In the genomic region with DNA sequence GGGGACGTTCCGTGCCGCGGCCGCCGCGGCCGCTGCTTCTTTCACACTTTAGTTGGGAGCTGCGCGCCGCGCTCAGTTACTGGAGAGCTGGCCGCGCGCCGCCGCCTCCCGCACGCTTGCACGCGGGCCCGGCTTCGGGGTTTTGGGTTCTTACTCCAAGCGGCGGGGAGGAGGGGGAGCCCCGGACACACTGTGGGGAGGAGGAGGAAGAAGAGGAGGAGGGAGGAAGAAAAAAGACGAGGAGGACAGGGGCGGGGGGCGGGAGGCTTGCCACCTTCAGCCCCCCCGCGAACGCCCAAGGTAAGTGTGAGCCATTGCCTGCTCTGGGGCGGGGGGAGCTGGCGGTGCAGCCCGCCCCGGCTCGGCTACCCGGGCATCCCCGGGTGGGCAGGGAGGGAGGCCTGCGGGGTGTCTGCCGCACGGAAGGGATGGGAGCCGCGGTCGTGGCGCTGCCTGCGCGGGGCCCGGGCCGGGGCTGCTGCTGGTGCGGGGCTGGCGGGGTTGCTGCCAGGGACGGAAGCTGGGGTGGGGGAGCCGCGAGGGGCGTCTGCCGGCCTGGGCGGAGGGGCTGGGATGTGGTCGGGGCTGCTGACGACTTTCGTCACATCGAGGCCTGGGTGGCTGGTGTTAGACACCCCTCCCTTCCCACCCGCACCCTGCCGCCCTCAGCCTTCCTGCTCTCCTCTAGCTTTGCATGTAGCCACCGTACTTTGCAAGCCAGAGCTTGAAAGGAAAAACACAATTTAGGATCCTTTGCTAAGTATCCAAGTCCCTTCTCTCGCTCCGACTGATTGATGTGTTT, we compare ENCODE assay signal across 8 cellular contexts. TPM values are rescaled to one million over a fixed set of nuclear protein-coding genes. Genes with fewer than 3 reads are reported as not detected.
A peak's percentile ranks its signal among the peaks of the same experiment; 100 is the strongest.
DNase-seq lines count a peak whose midpoint lies in the region; ATAC-seq, FAIRE-seq and TF ChIP-seq lines count a peak whose summit lies in the region.

No MANE protein-coding gene starts in this region.

- peaks cover 34 to 47% of the 10 kb centered on the region in 2 experiments; a peak in 3 of 4 replicates for H3K79me2 ChIP-seq in H1 (ENCODE audit: control insufficient read depth in 1 of 2, insufficient read depth in 2 of 2, low read length in 2 of 2)

- peaks cover 2% of the 10 kb centered on the region for H3K36me3 Mint-ChIP-seq in activated CD4-positive, alpha-beta memory T cell treated with anti-CD3 and anti-CD28 coated beads for 36 hours

- no peaks in the 10 kb centered on the region for H3K9me3 ChIP-seq in HUES48 (ENCODE audit: control insufficient read depth, insufficient read depth, low read length)
- no peaks in the 10 kb centered on the region for H3K9me3 ChIP-seq in H1 (ENCODE audit: insufficient read depth in 2 of 2, low read depth in 1 of 2, low read length in 1 of 2)
- H3K9me3 ChIP-seq in mononuclear cell (ENCODE audit: low read depth, low read length) = no peaks in the 10 kb centered on the region
- no peaks in the 10 kb centered on the region for H3K9me3 ChIP-seq in stomach

- no peaks in the 10 kb centered on the region for H3K9me3 Mint-ChIP-seq in activated CD4-positive, alpha-beta memory T cell treated with anti-CD3 and anti-CD28 coated beads for 36 hours

- DNase-seq in NCI-H345 (lab: John Stamatoyannopoulos, UW) (peak; percentile 54), NCI-H345 treated with DMSO at 0.1 percent for 48 hours (lab: John Stamatoyannopoulos, UW; ENCODE audit: unreplicated experiment) (no peak), H1 (ENCODE audit: low read depth in 1 of 2, low spot score in 2 of 2) (peak in 1 of 2 experiments; percentile 67), stomach (no peak)
- peak; percentile 34 for DNase-seq in activated CD4-positive, alpha-beta memory T cell treated with anti-CD3 and anti-CD28 coated beads for 36 hours

- 4% methylated on average over 3 of the region's 67 CpGs; no CpG with 5 or more reads in 1 of the 2 experiments for WGBS in H1 (ENCODE audit: extremely low coverage in 1 of 2, insufficient coverage in 1 of 2, insufficient read length in 1 of 2, insufficient replicate concordance in 2 of 2, low coverage in 1 of 2, low lambda C conversion rate in 2 of 2, missing lambda C conversion rate in 1 of 2), 2 experiments
- 0% methylated on average over 25 to 67 of the region's 67 CpGs for WGBS in stomach, 5 donors

- H3K27me3 Mint-ChIP-seq in activated CD4-positive, alpha-beta memory T cell treated with anti-CD3 and anti-CD28 coated beads for 36 hours = peaks cover 65% of the 10 kb centered on the region

- no peak overlapping the region for H3K27ac Mint-ChIP-seq in activated CD4-positive, alpha-beta memory T cell treated with anti-CD3 and anti-CD28 coated beads for 36 hours

- H3K23me2 ChIP-seq in H1 (ENCODE audit: low read depth, low read length) = peaks cover 9% of the 10 kb centered on the region

- peak overlapping the region; percentile 35 for H4K5ac ChIP-seq in H1 (ENCODE audit: insufficient read length, low read depth, low read length)

- no peak overlapping the region for H2BK15ac ChIP-seq in H1 (ENCODE audit: low read length)

- peaks cover 5% of the 10 kb centered on the region; the same call in 1 of the 2 replicates for H3K27me3 ChIP-seq in HUES48 (ENCODE audit: control insufficient read depth, insufficient read depth, low read length)
- no peaks in the 10 kb centered on the region; a peak in 1 of 7 replicates for H3K27me3 ChIP-seq in H1 (replicated peaks in 1 of 4; ENCODE audit: control insufficient read depth in 3 of 4, extremely low read depth in 1 of 4, insufficient read depth in 3 of 4, low read length in 3 of 4)
- peaks cover 29% of the 10 kb centered on the region for H3K27me3 ChIP-seq in mononuclear cell (ENCODE audit: insufficient read depth, low read length)
- H3K27me3 ChIP-seq in stomach = peaks cover 0 to 20% (median 0%) of the 10 kb centered on the region in 3 donors

- no peak for TF ChIP-seq POLR2A in H1 (IDR thresholded peaks at IDR 0.05; ENCODE audit: control extremely low read depth in 1 of 2, low read depth in 2 of 2, low read length in 2 of 2)
- peak in 1 of 4 donors; percentile 60 for TF ChIP-seq POLR2A in stomach (IDR thresholded peaks at IDR 0.05)

- no peak for ATAC-seq in GM18502 (IDR thresholded peaks at IDR 0.05; ENCODE audit: poor library complexity, unreplicated experiment)

- H3K4me2 ChIP-seq in H1 (ENCODE audit: insufficient read depth in 1 of 2, low read depth in 2 of 2, low read length in 2 of 2) = peak overlapping the region; percentile 83 to 97

- H3K79me1 ChIP-seq in H1 (ENCODE audit: low read depth, low read length) = peaks cover 4% of the 10 kb centered on the region; the same call in 1 of the 2 replicates

- H3K36me3 ChIP-seq in HUES48 (ENCODE audit: control insufficient read depth, insufficient read depth, low read length) (no peaks in the 10 kb centered on the region), H1 (ENCODE audit: control insufficient read depth in 2 of 4, insufficient read depth in 4 of 4, low read length in 3 of 4) (no peaks in the 10 kb centered on the region), stomach (no peaks in the 10 kb centered on the region)

- no peak overlapping the region for H3K14ac ChIP-seq in H1 (ENCODE audit: insufficient read length)

- H3K4me3 ChIP-seq in HUES48 (ENCODE audit: low read depth, low read length) (peak overlapping the region; percentile 95), H1 (ENCODE audit: extremely low read depth in 1 of 4, insufficient read depth in 2 of 4, low read depth in 3 of 4, low read length in 4 of 4) (peak overlapping the region; percentile 83 to 98 (median 87)), mononuclear cell (ENCODE audit: low read length) (peak overlapping the region; percentile 51), stomach (peak overlapping the region; percentile 85 to 95 (median 90))

- H3K4me1 Mint-ChIP-seq in activated CD4-positive, alpha-beta memory T cell treated with anti-CD3 and anti-CD28 coated beads for 36 hours (ENCODE audit: low read depth) = peaks cover 15% of the 10 kb centered on the region

- peak overlapping the region; percentile 72 for H3K27ac ChIP-seq in HUES48 (ENCODE audit: low read depth, low read length)
- H3K27ac ChIP-seq in H1 (ENCODE audit: low read depth, low read length) = no peak overlapping the region
- H3K27ac ChIP-seq in stomach = peak overlapping the region; percentile 79 to 94 (median 89)

- no peak overlapping the region for H3K56ac ChIP-seq in H1 (replicated peaks; ENCODE audit: insufficient read length, low read depth, low read length)

- H3K18ac ChIP-seq in H1 (ENCODE audit: extremely low read depth, low read length) = 0 out of 2 replicates have a peak overlapping the region, but pooled peaks have one; percentile 33

- H3K4me3 Mint-ChIP-seq in activated CD4-positive, alpha-beta memory T cell treated with anti-CD3 and anti-CD28 coated beads for 36 hours = peak overlapping the region; percentile 74

- H2AFZ ChIP-seq in H1 (ENCODE audit: low read length) = no peak overlapping the region

- no peak overlapping the region for H2BK20ac ChIP-seq in H1 (ENCODE audit: low read length)

- H2AK5ac ChIP-seq in H1 (ENCODE audit: low read depth, low read length) = no peak overlapping the region

- no peak overlapping the region for H2BK12ac ChIP-seq in H1 (ENCODE audit: low read depth, low read length)

- TF ChIP-seq CTCF in H1 (IDR thresholded peaks at IDR 0.05; ENCODE audit: control extremely low read depth in 1 of 3, insufficient read depth in 1 of 3, low read depth in 1 of 3, low read length in 3 of 3) (no peak), stomach (IDR thresholded peaks at IDR 0.05) (no peak)

- H3K9ac ChIP-seq in HUES48 (ENCODE audit: low read depth, low read length) = peak overlapping the region; percentile 52
- peak overlapping the region; percentile 14 to 83 (median 57) for H3K9ac ChIP-seq in H1 (replicated peaks in 1 of 4; ENCODE audit: extremely low read depth in 1 of 4, low read depth in 3 of 4, low read length in 3 of 4)

- H2BK120ac ChIP-seq in H1 (replicated peaks; ENCODE audit: low read depth, low read length) = no peak overlapping the region

- POLR2A ChIA-PET in activated CD4-positive, alpha-beta memory T cell treated with anti-CD3 and anti-CD28 coated beads for 36 hours (lab: Charles Lee) = interaction anchor here (1.0 kb wide), 1 partner anchor 12 kb away, joined by 3 read pairs; no protein-coding TSS in a partner anchor
- POLR2A ChIA-PET in H1 (lab: Charles Lee; ENCODE audit: partially characterized antibody) = interaction anchor here (0.6 to 1.5 kb wide), 9 partner anchors 8 to 407 kb away, joined by 3 to 10 read pairs (median 4); no protein-coding TSS in a partner anchor

- no peak for FAIRE-seq in H1 (lab: Jason Lieb, UNC)

- CTCF ChIA-PET in activated CD4-positive, alpha-beta memory T cell treated with anti-CD3 and anti-CD28 coated beads for 36 hours (lab: Charles Lee) = interaction anchor here (1.1 kb wide), 1 partner anchor 783 kb away, joined by 3 read pairs; no protein-coding TSS in a partner anchor
- CTCF ChIA-PET in H1 (lab: Charles Lee; ENCODE audit: partially characterized antibody) = interaction anchor here (0.8 to 1.9 kb wide), 3 partner anchors 91 to 277 kb away, joined by 3 to 6 read pairs (median 4); no protein-coding TSS in a partner anchor

- no peak for TF ChIP-seq RAD21 in H1 (IDR thresholded peaks at IDR 0.05 in 1 of 2, conservative IDR thresholded peaks at IDR 0.05 in 1 of 2; ENCODE audit: low read depth in 2 of 2, low read length in 2 of 2)

- no peak overlapping the region; the same call in 1 of the 2 replicates for H2BK5ac ChIP-seq in H1 (ENCODE audit: low read depth, low read length)

- TF ChIP-seq EP300 in H1 (IDR thresholded peaks at IDR 0.05; ENCODE audit: borderline replicate concordance in 1 of 2, low read depth in 2 of 2, low read length in 2 of 2) (no peak), stomach (IDR thresholded peaks at IDR 0.05) (no peak)

- no peak overlapping the region for H4K91ac ChIP-seq in H1 (replicated peaks; ENCODE audit: insufficient read length, low read length)

- H4K8ac ChIP-seq in H1 (ENCODE audit: extremely low read depth, insufficient read depth, low read length) = peak overlapping the region; percentile 72

- intact Hi-C loops in activated CD4-positive, alpha-beta memory T cell treated with anti-CD3 and anti-CD28 coated beads for 36 hours (cut with micrococcal nuclease) = loop anchor here (2.0 to 10.0 kb wide), 4 partner anchors 104 to 332 kb away; partner anchors contain the start of gene TSEN15
- intact Hi-C loops in stomach (cut with DNase I; ENCODE audit: low total_unique reads) = no loop called here

- peaks cover 2 to 3% of the 10 kb centered on the region in 2 experiments for H4K20me1 ChIP-seq in H1 (replicated peaks in 1 of 2; ENCODE audit: control insufficient read depth in 1 of 2, insufficient read depth in 2 of 2, low read length in 2 of 2)

- H3K4me1 ChIP-seq in HUES48 (ENCODE audit: control insufficient read depth, insufficient read depth, low read length) (peaks cover 57% of the 10 kb centered on the region), H1 (replicated peaks in 1 of 4; ENCODE audit: control insufficient read depth in 3 of 4, insufficient read depth in 4 of 4, low read length in 3 of 4) (peaks cover 1 to 26% (median 18%) of the 10 kb centered on the region in 4 experiments; a peak in 6 of 7 replicates), mononuclear cell (ENCODE audit: insufficient read depth, low read length) (peaks cover 25% of the 10 kb centered on the region), stomach (peaks cover 5 to 55% (median 34%) of the 10 kb centered on the region in 4 donors)

- H3K4ac ChIP-seq in H1 (replicated peaks; ENCODE audit: insufficient read length, low read depth, low read length) = no peak overlapping the region

- no peak overlapping the region for H3K23ac ChIP-seq in H1 (ENCODE audit: insufficient read length)

RNA-seq across cellular contexts. Expression of gene C1orf21, which starts 0.4 kb away (rescaled TPM):
- total RNA-seq in activated CD4-positive, alpha-beta memory T cell treated with anti-CD3 and anti-CD28 coated beads for 36 hours = 1 to 10 TPM; 1.9 to 2.2 TPM
- 49.9 and 51.0 TPM in 2 replicates for total RNA-seq in H1 (2021; fragmentation: NEBNext Ultra II Directional; extraction: Animal tissue kit (Norgen Biotek cat#: 25700))
- polyA plus RNA-seq in H1 (2011; rRNA removed) (6.8 and 16.6 TPM in 2 replicates), stomach (10 to 100 TPM; 21.8 to 41.7 (median 29.9) TPM)
- polyA plus RNA-seq in H1 (2011; cell fraction: cytosol; rRNA removed) = 19.0 TPM
- 7.3 TPM for polyA plus RNA-seq in H1 (2011; cell fraction: nucleus; rRNA removed)
- polyA plus RNA-seq in H1 (2012, experiment 1 of 2) = 18.5 to 48.8 TPM (median 20.0 TPM) in 4 replicates
- polyA plus RNA-seq in H1 (2012, experiment 2 of 2) = 18.8 TPM
- polyA plus RNA-seq in H1 (2013, experiment 1 of 2) = 19.4 TPM
- 20.5 TPM for polyA plus RNA-seq in H1 (2013, experiment 2 of 2)
- 11.8 and 12.2 TPM in 2 replicates for polyA minus RNA-seq in H1 (2011; rRNA and poly(A)+ RNA removed)
- 5.5 TPM for polyA minus RNA-seq in H1 (2011; cell fraction: cytosol; rRNA and poly(A)+ RNA removed)
- 14.9 TPM for polyA minus RNA-seq in H1 (2011; cell fraction: nucleus; rRNA and poly(A)+ RNA removed)
- total RNA-seq in mononuclear cell (1.7 TPM), stomach (100 to 1,000 TPM in 1 of 5 donors, 10 to 100 TPM in 4; 10.1 to 114 (median 38.1) TPM)

Comparison
In these comparisons a context has a peak if more than half of its experiments do, and no peak if none do; other contexts are left out.
1. DNase-seq: peak in NCI-H345 (single experiment) and activated CD4-positive, alpha-beta memory T cell treated with anti-CD3 and anti-CD28 coated beads for 36 hours (single experiment); none in NCI-H345 treated with DMSO at 0.1 percent for 48 hours (single experiment) and stomach (single experiment).
2. Peak in every context shown above with its lines, with median percentiles within 50 percentile points of each other: H3K4me3 ChIP-seq.